ENCODE assay signal across 1 cellular context in the genomic region with DNA sequence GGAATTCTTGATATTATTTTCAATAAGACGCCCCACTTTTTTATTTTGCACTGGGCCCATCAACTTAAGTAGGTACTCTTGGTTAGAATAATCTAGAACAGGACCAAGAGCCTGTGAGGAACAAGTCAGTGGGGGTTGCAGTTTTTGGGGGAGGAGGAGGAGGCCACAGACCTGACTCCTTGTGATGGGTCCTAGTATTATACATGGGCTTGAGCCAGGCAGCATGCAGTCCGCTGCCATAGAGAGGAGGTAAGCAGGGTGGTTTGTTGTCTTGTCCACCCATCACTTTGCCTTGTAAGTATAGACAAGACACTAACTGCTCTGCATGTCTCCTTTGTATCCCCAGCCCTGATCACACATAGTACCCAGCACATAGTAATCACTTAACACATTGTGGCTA.
TF ChIP-seq lines count a peak whose summit lies in the region.

No MANE protein-coding gene starts in this region.

TF ChIP-seq in WTC11, 78 proteins besides CTCF, POLR2A, EP300 and RAD21 (continued from another document):
- no peak for TF ChIP-seq ZBTB21 (CRISPR knock-in tag; IDR thresholded peaks at IDR 0.05; ENCODE audit: borderline replicate concordance)
- TF ChIP-seq RORB (CRISPR knock-in tag; IDR thresholded peaks at IDR 0.05): no peak
- TF ChIP-seq PRRX2 (CRISPR knock-in tag; IDR thresholded peaks at IDR 0.05): no peak
- TF ChIP-seq, protein P1, sequence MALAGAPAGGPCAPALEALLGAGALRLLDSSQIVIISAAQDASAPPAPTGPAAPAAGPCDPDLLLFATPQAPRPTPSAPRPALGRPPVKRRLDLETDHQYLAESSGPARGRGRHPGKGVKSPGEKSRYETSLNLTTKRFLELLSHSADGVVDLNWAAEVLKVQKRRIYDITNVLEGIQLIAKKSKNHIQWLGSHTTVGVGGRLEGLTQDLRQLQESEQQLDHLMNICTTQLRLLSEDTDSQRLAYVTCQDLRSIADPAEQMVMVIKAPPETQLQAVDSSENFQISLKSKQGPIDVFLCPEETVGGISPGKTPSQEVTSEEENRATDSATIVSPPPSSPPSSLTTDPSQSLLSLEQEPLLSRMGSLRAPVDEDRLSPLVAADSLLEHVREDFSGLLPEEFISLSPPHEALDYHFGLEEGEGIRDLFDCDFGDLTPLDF (CRISPR knock-in tag; IDR thresholded peaks at IDR 0.05): no peak
- no peak for TF ChIP-seq FOXJ3 (CRISPR knock-in tag; IDR thresholded peaks at IDR 0.05; ENCODE audit: borderline replicate concordance)
- TF ChIP-seq, protein P2, sequence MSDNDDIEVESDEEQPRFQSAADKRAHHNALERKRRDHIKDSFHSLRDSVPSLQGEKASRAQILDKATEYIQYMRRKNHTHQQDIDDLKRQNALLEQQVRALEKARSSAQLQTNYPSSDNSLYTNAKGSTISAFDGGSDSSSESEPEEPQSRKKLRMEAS (CRISPR knock-in tag; IDR thresholded peaks at IDR 0.05): no peak
- no peak for TF ChIP-seq KAT7 (CRISPR knock-in tag; IDR thresholded peaks at IDR 0.05; ENCODE audit: borderline replicate concordance)
- TF ChIP-seq, protein P3, sequence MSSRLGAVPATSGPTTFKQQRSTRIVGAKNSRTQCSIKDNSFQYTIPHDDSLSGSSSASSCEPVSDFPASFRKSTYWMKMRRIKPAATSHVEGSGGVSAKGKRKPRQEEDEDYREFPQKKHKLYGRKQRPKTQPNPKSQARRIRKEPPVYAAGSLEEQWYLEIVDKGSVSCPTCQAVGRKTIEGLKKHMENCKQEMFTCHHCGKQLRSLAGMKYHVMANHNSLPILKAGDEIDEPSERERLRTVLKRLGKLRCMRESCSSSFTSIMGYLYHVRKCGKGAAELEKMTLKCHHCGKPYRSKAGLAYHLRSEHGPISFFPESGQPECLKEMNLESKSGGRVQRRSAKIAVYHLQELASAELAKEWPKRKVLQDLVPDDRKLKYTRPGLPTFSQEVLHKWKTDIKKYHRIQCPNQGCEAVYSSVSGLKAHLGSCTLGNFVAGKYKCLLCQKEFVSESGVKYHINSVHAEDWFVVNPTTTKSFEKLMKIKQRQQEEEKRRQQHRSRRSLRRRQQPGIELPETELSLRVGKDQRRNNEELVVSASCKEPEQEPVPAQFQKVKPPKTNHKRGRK (CRISPR knock-in tag; IDR thresholded peaks at IDR 0.05; ENCODE audit: borderline replicate concordance): no peak
